1 cellular context compared by ENCODE assay signal in genomic region chr5:134964359-134965270, GRCh38.
TF ChIP-seq lines count a peak whose summit lies in the region.

No MANE protein-coding gene starts in this region.

TF ChIP-seq in HepG2, 621 proteins besides CTCF, POLR2A, EP300 and RAD21 (continued from another document and continues in another):
- TF ChIP-seq RXRB (CRISPR knock-in tag; IDR thresholded peaks at IDR 0.05; ENCODE audit: borderline replicate concordance), result peak; percentile 50; the same call in 1 of the 2 replicates
- no peak for TF ChIP-seq ZSCAN9 (CRISPR knock-in tag; IDR thresholded peaks at IDR 0.05; ENCODE audit: borderline replicate concordance)
- no peak for TF ChIP-seq ZNF3 (CRISPR knock-in tag; IDR thresholded peaks at IDR 0.05)
- no peak for TF ChIP-seq ZMYM4 (CRISPR knock-in tag; IDR thresholded peaks at IDR 0.05)
- no peak for TF ChIP-seq ZNF367 (CRISPR knock-in tag; IDR thresholded peaks at IDR 0.05; ENCODE audit: borderline replicate concordance)
- no peak for TF ChIP-seq MTERF4 (CRISPR knock-in tag; IDR thresholded peaks at IDR 0.05)
- no peak for TF ChIP-seq MXD3 (CRISPR knock-in tag; IDR thresholded peaks at IDR 0.05)
- TF ChIP-seq RNF219 (CRISPR knock-in tag; IDR thresholded peaks at IDR 0.05), result no peak
- TF ChIP-seq KDM4B (CRISPR knock-in tag; IDR thresholded peaks at IDR 0.05), result no peak
- no peak for TF ChIP-seq MXI1 (IDR thresholded peaks at IDR 0.05; ENCODE audit: borderline replicate concordance, low read depth, low read length)
- no peak for TF ChIP-seq ZNF577 (CRISPR knock-in tag; IDR thresholded peaks at IDR 0.05; ENCODE audit: borderline replicate concordance, low read depth)
- no peak for TF ChIP-seq GMEB2 (CRISPR knock-in tag; IDR thresholded peaks at IDR 0.05; ENCODE audit: low read depth)
- no peak for TF ChIP-seq POLR2AphosphoS2 (IDR thresholded peaks at IDR 0.05; ENCODE audit: low read depth, low read length)
- TF ChIP-seq TBP (CRISPR knock-in tag; IDR thresholded peaks at IDR 0.05), result no peak
- TF ChIP-seq ZNF775 (CRISPR knock-in tag; IDR thresholded peaks at IDR 0.05; ENCODE audit: borderline replicate concordance), result no peak
- no peak for TF ChIP-seq HES4 (CRISPR knock-in tag; IDR thresholded peaks at IDR 0.05; ENCODE audit: borderline replicate concordance)
- TF ChIP-seq NR1H2 (CRISPR knock-in tag; IDR thresholded peaks at IDR 0.05; ENCODE audit: borderline replicate concordance, low read depth), result no peak
- TF ChIP-seq STAT6 (CRISPR knock-in tag; IDR thresholded peaks at IDR 0.05; ENCODE audit: borderline replicate concordance), result no peak
- TF ChIP-seq HNF1A (IDR thresholded peaks at IDR 0.05; ENCODE audit: low read depth), result no peak
- TF ChIP-seq HNF1A (CRISPR knock-in tag; IDR thresholded peaks at IDR 0.05; ENCODE audit: borderline replicate concordance), result no peak; the same call in 1 of the 2 replicates
- TF ChIP-seq ZNF570 (CRISPR knock-in tag; IDR thresholded peaks at IDR 0.05; ENCODE audit: borderline replicate concordance), result no peak
- TF ChIP-seq ZNF282 (IDR thresholded peaks at IDR 0.05; ENCODE audit: partially characterized antibody), result no peak
- TF ChIP-seq PLRG1 (conservative IDR thresholded peaks at IDR 0.05), result no peak
- TF ChIP-seq PTBP1 (IDR thresholded peaks at IDR 0.05; ENCODE audit: low read depth, low read length, poor library complexity, severe bottlenecking), result no peak
- no peak for TF ChIP-seq ZNF251 (CRISPR knock-in tag; IDR thresholded peaks at IDR 0.05)
- no peak for TF ChIP-seq ZBTB4 (CRISPR knock-in tag; IDR thresholded peaks at IDR 0.05; ENCODE audit: borderline replicate concordance)
- TF ChIP-seq RFXAP (CRISPR knock-in tag; IDR thresholded peaks at IDR 0.05; ENCODE audit: borderline replicate concordance), result no peak
- TF ChIP-seq ZNF468 (CRISPR knock-in tag; IDR thresholded peaks at IDR 0.05), result no peak
- no peak for TF ChIP-seq ZMYM3 (CRISPR knock-in tag; IDR thresholded peaks at IDR 0.05)
- no peak for TF ChIP-seq ZNF407 (CRISPR knock-in tag; IDR thresholded peaks at IDR 0.05; ENCODE audit: not compliant biosample characterization)
- peak; percentile 99 for TF ChIP-seq NR2F2 (IDR thresholded peaks at IDR 0.05; ENCODE audit: borderline replicate concordance, low read depth)
- no peak for TF ChIP-seq THYN1 (CRISPR knock-in tag; IDR thresholded peaks at IDR 0.05; ENCODE audit: borderline replicate concordance, low read depth)
- TF ChIP-seq HMG20A (CRISPR knock-in tag; IDR thresholded peaks at IDR 0.05; ENCODE audit: borderline replicate concordance), result peak; percentile 83; the same call in 1 of the 2 replicates
